ENCODE assay signal across 28 cellular contexts in genomic region chr7:111571720-111572119, GRCh38.
"Had no signal": no experiment of that assay in that cellular context is flagged by ENCODE, and none has a peak within 500 bp of the region (broad histone marks: within the 10 kb centered on the region; RNA-seq: fewer than 3 reads in every experiment).

No MANE protein-coding gene starts in this region.

- FAIRE-seq: colon, endometrium, endothelial cell of umbilical vein, frontal cortex had no signal

- DNase-seq: colonic mucosa; cortex of kidney; dermis blood vessel endothelial cell; dorsolateral prefrontal cortex; effector CD4-positive, alpha-beta T cell; effector CD8-positive, alpha-beta T cell; effector memory CD4-positive, alpha-beta T cell; effector memory CD8-positive, alpha-beta T cell; endodermal cell; erythroblast; esophagus squamous epithelium; foreskin fibroblast; foreskin keratinocyte; foreskin melanocyte; gastrocnemius medialis; glutamatergic neuron; head of caudate nucleus; heart left ventricle; heart right ventricle had no signal

- H3K4me3 ChIP-seq: colonic mucosa, coronary artery, dorsolateral prefrontal cortex, esophagus muscularis mucosa, esophagus squamous epithelium, gastrocnemius medialis, gastroesophageal sphincter, heart left ventricle, heart right ventricle had no signal

- H3K27me3 ChIP-seq: colonic mucosa, dorsolateral prefrontal cortex, esophagus muscularis mucosa, esophagus squamous epithelium, foreskin keratinocyte, gastrocnemius medialis, gastroesophageal sphincter had no signal

- H3K36me3 ChIP-seq: colonic mucosa, esophagus muscularis mucosa, esophagus squamous epithelium, gastrocnemius medialis, gastroesophageal sphincter, heart left ventricle, heart right ventricle had no signal

- H3K9me3 ChIP-seq: colonic mucosa had no signal

- H3K4me1 ChIP-seq: colonic mucosa, esophagus muscularis mucosa, esophagus squamous epithelium, foreskin keratinocyte, gastrocnemius medialis, gastroesophageal sphincter, heart left ventricle, heart right ventricle had no signal

- H3K27ac ChIP-seq: colonic mucosa, coronary artery, dorsolateral prefrontal cortex, epithelial cell of prostate, esophagus muscularis mucosa, esophagus squamous epithelium, foreskin keratinocyte, gastrocnemius medialis, gastroesophageal sphincter, heart left ventricle, heart right ventricle had no signal

- ATAC-seq: effector memory CD8-positive, alpha-beta T cell; esophagus mucosa; foreskin keratinocyte; gastrocnemius medialis; gastroesophageal sphincter; heart left ventricle; heart right ventricle had no signal
